11 cellular contexts compared by ENCODE assay signal in the genomic region with DNA sequence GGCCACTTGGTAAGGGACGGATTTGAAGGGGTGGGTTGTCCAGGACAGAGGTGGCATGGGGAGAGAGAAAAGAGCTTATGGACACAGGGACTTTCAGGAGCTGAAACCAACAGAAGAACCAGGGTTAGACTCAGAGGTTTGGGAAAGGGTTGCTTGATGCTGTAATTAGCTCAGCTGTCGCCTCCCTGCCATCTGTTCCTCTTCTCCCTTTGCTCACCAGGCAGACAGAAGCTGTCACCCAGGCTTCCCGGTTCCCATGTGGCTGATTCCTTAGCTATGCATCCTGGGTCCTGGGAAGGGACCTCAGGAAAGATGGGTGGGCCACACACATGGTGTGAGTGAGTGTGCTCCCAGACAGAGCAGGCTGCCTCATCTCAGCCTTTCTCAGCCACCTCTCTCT. TPM values are rescaled to one million over a fixed set of nuclear protein-coding genes. Genes with fewer than 3 reads are reported as not detected.
DNase-seq lines count a peak whose midpoint lies in the region; ATAC-seq and TF ChIP-seq lines count a peak whose summit lies in the region.
"Had no signal": no experiment of that assay in that cellular context is flagged by ENCODE, and none has a peak within 500 bp of the region (broad histone marks: within the 10 kb centered on the region; RNA-seq: fewer than 3 reads in every experiment).

No MANE protein-coding gene starts in this region.

- no peaks in the 10 kb centered on the region for H3K27me3 ChIP-seq in CD4-positive, CD25-positive, alpha-beta regulatory T cell (ENCODE audit: control insufficient read depth, insufficient read depth, low read length)
- no peaks in the 10 kb centered on the region for H3K27me3 ChIP-seq in endodermal cell (ENCODE audit: control insufficient read depth, insufficient read depth, low read length, poor library complexity, severe bottlenecking)
- H3K27me3 ChIP-seq: BLaER1 had no signal

- intact Hi-C loops in left colon (cut with DNase I, micrococcal nuclease), result no loop called here

- WGBS in endodermal cell (ENCODE audit: insufficient coverage in 1 of 2, insufficient read length in 1 of 2), 2 experiments, result 87 to 100% methylated on average over 2 to 3 of the region's 3 CpGs

- no peak for ATAC-seq in CD4-positive, CD25-positive, alpha-beta regulatory T cell (ENCODE audit: low read depth in 2 of 2)
- ATAC-seq in GM18498 (IDR thresholded peaks at IDR 0.05; ENCODE audit: unreplicated experiment) (no peak), left colon (no peak)

- TF ChIP-seq CTCF in endodermal cell (conservative IDR thresholded peaks at IDR 0.05) (no peak), nephron (IDR thresholded peaks at IDR 0.05; ENCODE audit: unreplicated experiment in 3 of 3) (no peak)

- DNase-seq in CD4-positive, CD25-positive, alpha-beta regulatory T cell, result no peak
- DNase-seq in NCI-H2171 treated with DMSO at 0.1 percent for 48 hours (lab: John Stamatoyannopoulos, UW), result peak; percentile 74
- DNase-seq in endodermal cell, result no peak
- no peak for DNase-seq in left colon
- DNase-seq in pons (ENCODE audit: low spot score), result no peak
- no peak for DNase-seq in NCI-H1105 (lab: John Stamatoyannopoulos, UW)
- DNase-seq: activated CD4-positive, alpha-beta T cell treated with anti-CD3 and anti-CD28 coated beads for 4 hours; stimulated activated naive CD4-positive, alpha-beta T cell had no signal

- H3K4me1 Mint-ChIP-seq in CD4-positive, CD25-positive, alpha-beta regulatory T cell, result peaks cover 12 to 44% (median 35%) of the 10 kb centered on the region in 4 donors
- H3K4me1 Mint-ChIP-seq in endodermal cell, result peaks cover 9% of the 10 kb centered on the region
- peaks cover 15% of the 10 kb centered on the region for H3K4me1 Mint-ChIP-seq in nephron

- H3K36me3 ChIP-seq in CD4-positive, CD25-positive, alpha-beta regulatory T cell (ENCODE audit: control insufficient read depth, insufficient read depth, low read length), result peaks cover 28% of the 10 kb centered on the region
- H3K36me3 ChIP-seq in endodermal cell (ENCODE audit: control insufficient read depth, insufficient read depth, low read length), result peaks cover 18% of the 10 kb centered on the region

- H3K4me1 ChIP-seq in CD4-positive, CD25-positive, alpha-beta regulatory T cell (ENCODE audit: control insufficient read depth, insufficient read depth, low read length, poor library complexity, severe bottlenecking), result no peaks in the 10 kb centered on the region
- H3K4me1 ChIP-seq in endodermal cell (ENCODE audit: control insufficient read depth, insufficient read depth, low read length), result peaks cover 7% of the 10 kb centered on the region

- H3K27me3 Mint-ChIP-seq in CD4-positive, CD25-positive, alpha-beta regulatory T cell, result no peaks in the 10 kb centered on the region
- no peaks in the 10 kb centered on the region for H3K27me3 Mint-ChIP-seq in endodermal cell (ENCODE audit: insufficient read depth)
- H3K27me3 Mint-ChIP-seq in nephron (ENCODE audit: low read depth), result no peaks in the 10 kb centered on the region

- no peak overlapping the region for H3K4me3 ChIP-seq in CD4-positive, CD25-positive, alpha-beta regulatory T cell (ENCODE audit: low read depth, low read length)
- no peak overlapping the region for H3K4me3 ChIP-seq in endodermal cell (ENCODE audit: low read length)
- H3K4me3 ChIP-seq: BLaER1 had no signal

- H3K4me3 Mint-ChIP-seq in CD4-positive, CD25-positive, alpha-beta regulatory T cell, result no peak overlapping the region
- H3K4me3 Mint-ChIP-seq in endodermal cell, result no peak overlapping the region
- no peak overlapping the region for H3K4me3 Mint-ChIP-seq in nephron

- H3K9me3 ChIP-seq in CD4-positive, CD25-positive, alpha-beta regulatory T cell (ENCODE audit: control insufficient read depth in 2 of 2, low read length in 2 of 2), result no peaks in the 10 kb centered on the region
- no peaks in the 10 kb centered on the region for H3K9me3 ChIP-seq in endodermal cell (ENCODE audit: control insufficient read depth, low read length)
- H3K9me3 ChIP-seq: BLaER1 had no signal

- no peak overlapping the region for H3K27ac ChIP-seq in CD4-positive, CD25-positive, alpha-beta regulatory T cell (ENCODE audit: insufficient read depth, low read length, poor library complexity, severe bottlenecking)
- H3K27ac ChIP-seq in endodermal cell (ENCODE audit: low read depth, low read length), result no peak overlapping the region
- H3K27ac ChIP-seq: BLaER1 had no signal

- no peak overlapping the region for H3K9ac ChIP-seq in endodermal cell (ENCODE audit: extremely low read depth, low read length, poor library complexity, severe bottlenecking)

- H3K27ac Mint-ChIP-seq in CD4-positive, CD25-positive, alpha-beta regulatory T cell, result peak overlapping the region in 2 of 3 donors; percentile 15 to 88
- peak overlapping the region; percentile 52 for H3K27ac Mint-ChIP-seq in endodermal cell
- H3K27ac Mint-ChIP-seq in nephron, result peak overlapping the region; percentile 68 to 91 (median 74)

- H3K9me3 Mint-ChIP-seq in CD4-positive, CD25-positive, alpha-beta regulatory T cell, result no peaks in the 10 kb centered on the region
- H3K9me3 Mint-ChIP-seq in endodermal cell, result no peaks in the 10 kb centered on the region
- H3K9me3 Mint-ChIP-seq in nephron, result no peaks in the 10 kb centered on the region

- peaks cover 9% of the 10 kb centered on the region for H3K36me3 Mint-ChIP-seq in CD4-positive, CD25-positive, alpha-beta regulatory T cell
- peaks cover 31% of the 10 kb centered on the region for H3K36me3 Mint-ChIP-seq in endodermal cell (ENCODE audit: low read depth)
- H3K36me3 Mint-ChIP-seq in nephron (ENCODE audit: low read depth), result peaks cover 13% of the 10 kb centered on the region

RNA-seq across cellular contexts. Expression of gene PTPN23, which starts 14.0 kb away (rescaled TPM):
- 54.2 TPM for total RNA-seq in CD4-positive, CD25-positive, alpha-beta regulatory T cell
- 1 to 10 TPM; 1.0 to 4.3 (median 2.2) TPM for polyA plus RNA-seq in CD4-positive, CD25-positive, alpha-beta regulatory T cell
- total RNA-seq in endodermal cell (10 to 100 TPM; 44.2 to 54.1 TPM), left colon (10 to 100 TPM; 35.9 to 43.4 TPM)
- 40.5 TPM for polyA plus RNA-seq in endodermal cell (2013, experiment 1 of 2)
- polyA plus RNA-seq in endodermal cell (2013, experiment 2 of 2), result 32.4 TPM
